ENCODE assay signal across 8 cellular contexts in the genomic region with DNA sequence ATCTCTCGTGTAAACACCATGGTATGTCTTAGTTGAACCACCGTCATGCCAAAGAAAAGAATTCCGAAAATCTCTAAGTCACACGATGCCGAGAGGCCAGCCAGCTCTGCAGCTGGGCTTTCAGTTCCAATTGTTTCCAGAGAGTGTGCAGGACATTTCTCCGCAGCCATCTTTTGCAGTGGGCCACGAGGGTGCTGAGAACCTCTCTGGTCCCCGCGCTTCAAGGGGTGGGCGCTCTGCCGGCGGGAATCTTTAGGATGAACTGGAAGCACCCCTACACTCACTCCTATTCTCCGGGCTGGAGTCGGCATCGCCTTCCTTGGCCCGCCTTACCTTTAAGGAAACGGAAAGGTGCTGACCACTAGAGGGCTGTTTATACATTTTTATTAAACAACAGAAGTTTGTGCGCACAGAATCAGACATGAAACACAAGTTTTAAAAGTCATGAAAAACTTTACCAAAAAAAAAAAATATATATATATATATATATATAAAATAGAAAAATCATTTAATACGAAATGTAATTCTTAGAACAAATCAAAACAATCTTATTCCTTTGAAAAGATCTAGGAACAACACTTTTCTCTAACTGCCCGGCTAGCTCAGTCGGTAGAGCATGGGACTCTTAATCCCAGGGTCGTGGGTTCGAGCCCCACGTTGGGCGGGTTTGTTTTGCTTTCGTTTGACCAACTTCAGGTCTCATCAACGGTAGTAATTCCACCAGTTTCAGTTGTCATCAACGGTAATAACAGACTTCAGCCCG. TPM values are rescaled to one million over a fixed set of nuclear protein-coding genes. Genes with fewer than 3 reads are reported as not detected.
DNase-seq lines count a peak whose midpoint lies in the region; ATAC-seq and TF ChIP-seq lines count a peak whose summit lies in the region.

No MANE protein-coding gene starts in this region.

- H3K9me3 Mint-ChIP-seq in activated naive CD4-positive, alpha-beta T cell treated with anti-CD3 and anti-CD28 coated beads, Interleukin-2, amount 50 U/mL, for 72 hours = no peaks in the 10 kb centered on the region

- H3K9me3 ChIP-seq in KOPT-K1 (ENCODE audit: insufficient read depth, low read length, poor library complexity, severe bottlenecking) (no peaks in the 10 kb centered on the region), osteoblast (ENCODE audit: low read depth, low read length) (no peaks in the 10 kb centered on the region), thoracic aorta (no peaks in the 10 kb centered on the region)

- no peaks in the 10 kb centered on the region for H3K27me3 ChIP-seq in osteoblast (ENCODE audit: insufficient read depth, low read length)
- no peaks in the 10 kb centered on the region for H3K27me3 ChIP-seq in thoracic aorta (replicated peaks; ENCODE audit: insufficient read depth)

- no peaks in the 10 kb centered on the region for H3K36me3 ChIP-seq in KOPT-K1 (ENCODE audit: insufficient read depth, low read length)
- no peaks in the 10 kb centered on the region for H3K36me3 ChIP-seq in osteoblast (ENCODE audit: insufficient read depth, low read length)
- no peaks in the 10 kb centered on the region for H3K36me3 ChIP-seq in thoracic aorta

- H4K20me1 ChIP-seq in osteoblast (ENCODE audit: insufficient read depth, low read length) = no peaks in the 10 kb centered on the region

- peak overlapping the region; percentile 85 to 99 for H3K27ac Mint-ChIP-seq in activated naive CD4-positive, alpha-beta T cell treated with anti-CD3 and anti-CD28 coated beads, Interleukin-2, amount 50 U/mL, for 72 hours

- ATAC-seq in GM21529 (IDR thresholded peaks at IDR 0.05; ENCODE audit: unreplicated experiment) (peak; percentile 76), thoracic aorta (ENCODE audit: insufficient number of reproducible peaks, low FRiP score, low read depth) (peak; percentile 85)
- peak; percentile 82 to 93 for ATAC-seq in activated naive CD4-positive, alpha-beta T cell treated with anti-CD3 and anti-CD28 coated beads, Interleukin-2, amount 50 U/mL, for 72 hours

- DNase-seq in COLO668 (lab: John Stamatoyannopoulos, UW; ENCODE audit: unreplicated experiment) = peak; percentile 50
- peak; percentile 96 for DNase-seq in SK-N-DZ (ENCODE audit: low spot score)
- DNase-seq in activated naive CD4-positive, alpha-beta T cell treated with anti-CD3 and anti-CD28 coated beads, Interleukin-2, amount 50 U/mL, for 72 hours (ENCODE audit: low spot score in 2 of 2) = peak in 1 of 2 donors; percentile 77
- DNase-seq in glomerular visceral epithelial cell (ENCODE audit: extremely low spot score) = peak; percentile 90
- DNase-seq in osteoblast (ENCODE audit: insufficient read length, low spot score, missing footprints) = peak; percentile 89
- peak; percentile 33 for DNase-seq in thoracic aorta (ENCODE audit: low spot score)

- peak overlapping the region; percentile 86 for H3K4me2 ChIP-seq in osteoblast (ENCODE audit: insufficient read depth, low read length)

- H3K27ac ChIP-seq in KOPT-K1 (ENCODE audit: low read depth, low read length, poor library complexity, severe bottlenecking) = peak overlapping the region; percentile 41
- peak overlapping the region; percentile 96 for H3K27ac ChIP-seq in osteoblast (ENCODE audit: low read depth, low read length)
- peak overlapping the region; percentile 84 to 90 for H3K27ac ChIP-seq in thoracic aorta

- no peaks in the 10 kb centered on the region for H3K36me3 Mint-ChIP-seq in activated naive CD4-positive, alpha-beta T cell treated with anti-CD3 and anti-CD28 coated beads, Interleukin-2, amount 50 U/mL, for 72 hours

- H3K4me3 ChIP-seq in osteoblast (ENCODE audit: insufficient read depth, low read length) = peak overlapping the region; percentile 79
- H3K4me3 ChIP-seq in thoracic aorta = peak overlapping the region; percentile 86

- TF ChIP-seq CTCF in osteoblast (IDR thresholded peaks at IDR 0.05; ENCODE audit: extremely low read depth, low read depth, low read length) (peak; percentile 56), thoracic aorta (IDR thresholded peaks at IDR 0.05) (peak; percentile 54)

- H3K79me2 ChIP-seq in osteoblast (ENCODE audit: insufficient read depth, low read length) = no peaks in the 10 kb centered on the region

- H3K4me1 ChIP-seq in osteoblast (ENCODE audit: insufficient read depth, low read length) (peaks cover 9% of the 10 kb centered on the region), thoracic aorta (ENCODE audit: control insufficient read depth in 1 of 2, low read depth in 2 of 2) (peaks cover 6 to 9% of the 10 kb centered on the region in 2 donors)

- peak overlapping the region; percentile 95 for H2AFZ ChIP-seq in osteoblast (ENCODE audit: low read length)

RNA-seq across cellular contexts. Expression of a gene that starts 12.5 kb away (rescaled TPM):
- 199 and 214 TPM in 2 replicates for polyA plus RNA-seq in SK-N-DZ (2014; cell fraction: cytosol; rRNA removed)
- polyA plus RNA-seq in SK-N-DZ (2014; cell fraction: nucleus; rRNA removed) = 124 and 182 TPM in 2 replicates
- total RNA-seq in activated naive CD4-positive, alpha-beta T cell treated with anti-CD3 and anti-CD28 coated beads, Interleukin-2, amount 50 U/mL, for 72 hours = 100 to 1,000 TPM; 239 to 287 TPM
- total RNA-seq in osteoblast (446 and 456 TPM in 2 replicates), thoracic aorta (100 to 1,000 TPM; 330 to 355 TPM)

RNA-seq across cellular contexts. Expression of a gene that starts 48.9 kb away (rescaled TPM):
- 22.6 and 26.3 TPM in 2 replicates for polyA plus RNA-seq in SK-N-DZ (2014; cell fraction: cytosol; rRNA removed)
- 136 and 202 TPM in 2 replicates for polyA plus RNA-seq in SK-N-DZ (2014; cell fraction: nucleus; rRNA removed)
- total RNA-seq in activated naive CD4-positive, alpha-beta T cell treated with anti-CD3 and anti-CD28 coated beads, Interleukin-2, amount 50 U/mL, for 72 hours = 1 to 10 TPM; 1.4 to 4.3 TPM
- total RNA-seq in osteoblast (32.4 and 34.0 TPM in 2 replicates), thoracic aorta (10 to 100 TPM; 15.6 to 60.2 TPM)

Comparison
In these comparisons a context has a peak if more than half of its experiments do, and no peak if none do; other contexts are left out.
1. H3K27ac ChIP-seq: peak in every context shown above with its lines; median percentile 96 in osteoblast; 87 in thoracic aorta; 41 in KOPT-K1.